24 cellular contexts compared by ENCODE assay signal in genomic region chr16:14155572-14156213, GRCh38.
DNase-seq lines count a peak whose midpoint lies in the region; ATAC-seq, FAIRE-seq and TF ChIP-seq lines count a peak whose summit lies in the region.
"Had no signal": no experiment of that assay in that cellular context is flagged by ENCODE, and none has a peak within 500 bp of the region (broad histone marks: within the 10 kb centered on the region; RNA-seq: fewer than 3 reads in every experiment).

No MANE protein-coding gene starts in this region.

- H3K27ac ChIP-seq in esophagus squamous epithelium (peak overlapping the region; percentile 36 to 73 (median 52)), mesenchymal stem cell (ENCODE audit: low read length, poor library complexity, severe bottlenecking) (no peak overlapping the region), aorta (ENCODE audit: low read depth in 1 of 2, low read length in 2 of 2) (peak overlapping the region; percentile 22 to 44), pancreas (no peak overlapping the region)
- H3K27ac ChIP-seq: VCaP had no signal

- H2BK15ac ChIP-seq in mesenchymal stem cell (ENCODE audit: low read depth, poor library complexity, severe bottlenecking): peak overlapping the region; percentile 48

- no peaks in the 10 kb centered on the region for H3K27me3 Mint-ChIP-seq in effector memory CD8-positive, alpha-beta T cell
- H3K27me3 Mint-ChIP-seq: T-helper 17 cell had no signal

- H3K27me3 ChIP-seq in esophagus squamous epithelium (no peaks in the 10 kb centered on the region), mesenchymal stem cell (ENCODE audit: control insufficient read depth in 1 of 2, insufficient read depth in 1 of 2, low read length in 2 of 2) (no peaks in the 10 kb centered on the region), aorta (ENCODE audit: control insufficient read depth in 1 of 2, insufficient read depth in 2 of 2, low read length in 1 of 2) (no peaks in the 10 kb centered on the region), pancreas (no peaks in the 10 kb centered on the region)
- H3K27me3 ChIP-seq: tibial nerve had no signal

- H3K27ac Mint-ChIP-seq in effector memory CD8-positive, alpha-beta T cell: no peak overlapping the region
- H3K27ac Mint-ChIP-seq: GM23338, T-helper 17 cell had no signal

- H3K36me3 Mint-ChIP-seq in effector memory CD8-positive, alpha-beta T cell (ENCODE audit: insufficient read depth): no peaks in the 10 kb centered on the region

- H3K4me1 ChIP-seq in esophagus squamous epithelium: peaks cover 4 to 24% (median 5%) of the 10 kb centered on the region in 3 donors
- no peaks in the 10 kb centered on the region for H3K4me1 ChIP-seq in mesenchymal stem cell (ENCODE audit: control insufficient read depth, insufficient read depth, low read depth, low read length)
- peaks cover 2% of the 10 kb centered on the region in 2 donors for H3K4me1 ChIP-seq in aorta (ENCODE audit: control insufficient read depth in 1 of 2, insufficient read depth in 2 of 2, low read length in 2 of 2)
- peaks cover 0 to 4% (median 0%) of the 10 kb centered on the region in 3 donors for H3K4me1 ChIP-seq in pancreas

- H2BK12ac ChIP-seq in mesenchymal stem cell (ENCODE audit: low read length in 2 of 2): no peak overlapping the region

- peak overlapping the region in 1 of 2 experiments; percentile 5 for H3K4ac ChIP-seq in mesenchymal stem cell (ENCODE audit: low read depth in 1 of 2, low read length in 2 of 2)

- H3K18ac ChIP-seq in mesenchymal stem cell (ENCODE audit: low read depth in 1 of 2, low read length in 2 of 2): peak overlapping the region in 1 of 2 experiments; percentile 39

- H3K79me1 ChIP-seq in mesenchymal stem cell (replicated peaks; ENCODE audit: low read length, poor library complexity, severe bottlenecking): peaks cover 10% of the 10 kb centered on the region

- H2AK5ac ChIP-seq in mesenchymal stem cell (ENCODE audit: low read length, severe bottlenecking): no peak overlapping the region

- ATAC-seq in aorta (ENCODE audit: low FRiP score): no peak
- ATAC-seq in effector memory CD8-positive, alpha-beta T cell (replicated peaks): no peak
- ATAC-seq in pancreas: no peak
- ATAC-seq: GM23338, left lobe of liver, PC-3, sciatic nerve, T-helper 17 cell had no signal

- no peak for TF ChIP-seq POLR2A in esophagus squamous epithelium (IDR thresholded peaks at IDR 0.05)

- no peak overlapping the region for H3K4me3 ChIP-seq in esophagus squamous epithelium
- H3K4me3 ChIP-seq in mesenchymal stem cell (ENCODE audit: insufficient read depth in 1 of 2, low read depth in 1 of 2, low read length in 2 of 2): no peak overlapping the region
- H3K4me3 ChIP-seq in aorta (ENCODE audit: low read length in 2 of 2): peak overlapping the region in 1 of 2 donors; percentile 18
- no peak overlapping the region for H3K4me3 ChIP-seq in pancreas
- H3K4me3 ChIP-seq: GM23338, tibial nerve had no signal

- no peak overlapping the region for H4K8ac ChIP-seq in mesenchymal stem cell (ENCODE audit: low read length)

- H3K14ac ChIP-seq in mesenchymal stem cell (ENCODE audit: low read length in 2 of 2): no peak overlapping the region

- H3K9ac ChIP-seq in mesenchymal stem cell (ENCODE audit: low read length): no peak overlapping the region

- 29 to 32% methylated on average over 4 of the region's 4 CpGs for WGBS in esophagus squamous epithelium, 2 donors
- WGBS in mesenchymal stem cell: 83% methylated on average over 4 of the region's 4 CpGs
- 16 to 29% methylated on average over 4 of the region's 4 CpGs for WGBS in aorta, 2 donors
- WGBS in pancreas, 2 donors: 48 to 58% methylated on average over 4 of the region's 4 CpGs

- intact Hi-C loops in esophagus squamous epithelium (cut with DNase I) (no loop called here), aorta (cut with DNase I) (no loop called here), pancreas (cut with DNase I) (no loop called here)

- no peak overlapping the region for H2AFZ ChIP-seq in mesenchymal stem cell (ENCODE audit: low read depth, low read length)
- H2AFZ ChIP-seq: GM23338 had no signal

- H3K4me1 Mint-ChIP-seq in effector memory CD8-positive, alpha-beta T cell (ENCODE audit: low read depth in 2 of 2): no peaks in the 10 kb centered on the region
- H3K4me1 Mint-ChIP-seq: GM23338 had no signal

- H3K9me3 Mint-ChIP-seq in effector memory CD8-positive, alpha-beta T cell: no peaks in the 10 kb centered on the region
- H3K9me3 Mint-ChIP-seq: GM23338 had no signal

- H2BK5ac ChIP-seq in mesenchymal stem cell (ENCODE audit: low read depth, low read length, poor library complexity, severe bottlenecking): peak overlapping the region; percentile 57

- no peak overlapping the region for H4K91ac ChIP-seq in mesenchymal stem cell (ENCODE audit: low read length)

- H3K9me3 ChIP-seq in esophagus squamous epithelium (no peaks in the 10 kb centered on the region), mesenchymal stem cell (ENCODE audit: control insufficient read depth, low read length) (no peaks in the 10 kb centered on the region), aorta (ENCODE audit: control insufficient read depth, low read length) (no peaks in the 10 kb centered on the region), pancreas (no peaks in the 10 kb centered on the region)
- H3K9me3 ChIP-seq: tibial nerve had no signal

- H2BK120ac ChIP-seq in mesenchymal stem cell (ENCODE audit: low read depth, low read length): no peak overlapping the region

- DNase-seq in NCI-H748 (lab: John Stamatoyannopoulos, UW; ENCODE audit: unreplicated experiment) (peak; percentile 2), NCI-H748 treated with DMSO at 0.1 percent for 48 hours (lab: John Stamatoyannopoulos, UW) (no peak), esophagus squamous epithelium (lab: John Stamatoyannopoulos, UW) (no peak), mesenchymal stem cell (no peak), aorta (no peak), globus pallidus (ENCODE audit: low spot score) (no peak), pancreas (no peak)
- no peak for DNase-seq in effector memory CD8-positive, alpha-beta T cell
- DNase-seq: 8988T; activated naive CD4-positive, alpha-beta T cell treated with Interleukin-2 at 50 U/mL for 16 hours; COR-L47; Kasumi-1; NCI-H1105; NCI-H82; PC-3; T-helper 17 cell had no signal

- H3K36me3 ChIP-seq in esophagus squamous epithelium (no peaks in the 10 kb centered on the region), mesenchymal stem cell (ENCODE audit: control insufficient read depth in 1 of 2, insufficient read depth in 2 of 2, low read depth in 1 of 2, low read length in 2 of 2) (peaks cover 0 to 3% of the 10 kb centered on the region in 2 experiments), aorta (ENCODE audit: control insufficient read depth in 1 of 2, insufficient read depth in 2 of 2, low read length in 1 of 2) (no peaks in the 10 kb centered on the region), pancreas (no peaks in the 10 kb centered on the region)
- H3K36me3 ChIP-seq: tibial nerve had no signal

- FAIRE-seq in pancreas (lab: Jason Lieb, UNC): no peak
- FAIRE-seq: astrocyte, GM18507, HTR-8/SVneo had no signal

- no peak overlapping the region for H3K4me3 Mint-ChIP-seq in effector memory CD8-positive, alpha-beta T cell
- H3K4me3 Mint-ChIP-seq: GM23338, T-helper 17 cell had no signal

- TF ChIP-seq CTCF in esophagus squamous epithelium (IDR thresholded peaks at IDR 0.05) (no peak), pancreas (IDR thresholded peaks at IDR 0.05) (no peak)

- H3K23ac ChIP-seq in mesenchymal stem cell (ENCODE audit: low read length in 2 of 2): no peak overlapping the region

- no peak overlapping the region for H3K4me2 ChIP-seq in mesenchymal stem cell (ENCODE audit: low read length, poor library complexity, severe bottlenecking)
- H3K4me2 ChIP-seq: GM23338 had no signal

Comparison
In these comparisons a context has a peak if more than half of its experiments do, and no peak if none do; other contexts are left out.
1. H3K27ac ChIP-seq: peak in esophagus squamous epithelium (4 of 4) and aorta (2 of 2); none in mesenchymal stem cell (single experiment) and pancreas (0 of 4).